13 cellular contexts compared by ENCODE assay signal in genomic region chr10:63553031-63553430, GRCh38. TPM values are rescaled to one million over a fixed set of nuclear protein-coding genes. Genes with fewer than 3 reads are reported as not detected.
DNase-seq lines count a peak whose midpoint lies in the region; ATAC-seq, FAIRE-seq and TF ChIP-seq lines count a peak whose summit lies in the region.
"Had no signal": no experiment of that assay in that cellular context is flagged by ENCODE, and none has a peak within 500 bp of the region (broad histone marks: within the 10 kb centered on the region; RNA-seq: fewer than 3 reads in every experiment).

No MANE protein-coding gene starts in this region.

- peaks cover 6% of the 10 kb centered on the region for H3K36me3 Mint-ChIP-seq in activated CD4-positive, alpha-beta T cell treated with anti-CD3 and anti-CD28 coated beads, Interleukin-2, amount 10 ng/mL, durations not matched to agents 7 days and 5 days (ENCODE audit: low read depth)

- no peaks in the 10 kb centered on the region for H3K9me3 Mint-ChIP-seq in activated CD4-positive, alpha-beta T cell treated with anti-CD3 and anti-CD28 coated beads, Interleukin-2, amount 10 ng/mL, durations not matched to agents 7 days and 5 days

- no peaks in the 10 kb centered on the region for H3K27me3 ChIP-seq in Peyer's patch
- no peaks in the 10 kb centered on the region for H3K27me3 ChIP-seq in stomach

- no peaks in the 10 kb centered on the region for H3K27me3 Mint-ChIP-seq in activated CD4-positive, alpha-beta T cell treated with anti-CD3 and anti-CD28 coated beads, Interleukin-2, amount 10 ng/mL, durations not matched to agents 7 days and 5 days

- no peak overlapping the region for H3K4me3 Mint-ChIP-seq in activated CD4-positive, alpha-beta T cell treated with anti-CD3 and anti-CD28 coated beads, Interleukin-2, amount 10 ng/mL, durations not matched to agents 7 days and 5 days

- peaks cover 25% of the 10 kb centered on the region for H3K4me1 Mint-ChIP-seq in activated CD4-positive, alpha-beta T cell treated with anti-CD3 and anti-CD28 coated beads, Interleukin-2, amount 10 ng/mL, durations not matched to agents 7 days and 5 days

- H3K9me3 ChIP-seq in A549 (no peaks in the 10 kb centered on the region), Peyer's patch (no peaks in the 10 kb centered on the region), stomach (no peaks in the 10 kb centered on the region)

- TF ChIP-seq POLR2A in A549 (IDR thresholded peaks at IDR 0.05; ENCODE audit: low read length) = no peak
- no peak for TF ChIP-seq POLR2A in Peyer's patch (IDR thresholded peaks at IDR 0.05)
- no peak for TF ChIP-seq POLR2A in stomach (IDR thresholded peaks at IDR 0.05)

- TF ChIP-seq EP300 in A549 (IDR thresholded peaks at IDR 0.05) (no peak), stomach (IDR thresholded peaks at IDR 0.05) (no peak)

- peak in 1 of 2 experiments; percentile 61; a peak in 3 of 6 replicates for ATAC-seq in A549
- ATAC-seq: activated CD4-positive, CD25-positive, alpha-beta regulatory T cell treated with anti-CD3 and anti-CD28 coated beads, Interleukin-2, amount 50 U/mL, for 24 hours had no signal

- H3K36me3 ChIP-seq in Peyer's patch (no peaks in the 10 kb centered on the region), stomach (no peaks in the 10 kb centered on the region)

- in situ Hi-C loops in astrocyte of the cerebellum (cut with HindIII; ENCODE audit: low sequenced_read_pairs) = no loop called here

- POLR2A ChIA-PET in A549 (lab: Yijun Ruan, JAX) = no interaction called here
- POLR2A ChIA-PET in activated CD4-positive, alpha-beta T cell treated with anti-CD3 and anti-CD28 coated beads, Interleukin-2, amount 10 ng/mL, durations not matched to agents 7 days and 5 days (lab: Charles Lee) = no interaction called here

- peak in 1 of 2 experiments; percentile 40 for DNase-seq in A549 (ENCODE audit: low read depth in 1 of 2, low spot score in 1 of 2)
- peak; percentile 89 for DNase-seq in HCEC 1CT
- peak; percentile 61 for DNase-seq in astrocyte of the cerebellum (ENCODE audit: low read depth)
- DNase-seq in hepatic stellate cell (ENCODE audit: low spot score) = peak; percentile 63
- no peak for DNase-seq in Peyer's patch
- no peak for DNase-seq in stomach
- DNase-seq in GM10266 (ENCODE audit: extremely low spot score) = no peak
- DNase-seq in activated CD4-positive, alpha-beta T cell treated with anti-CD3 and anti-CD28 coated beads, Interleukin-2, amount 10 ng/mL, durations not matched to agents 7 days and 5 days = no peak
- DNase-seq: effector memory CD4-positive, alpha-beta T cell; NCI-H187 treated with DMSO at 0.1 percent for 48 hours; stimulated activated CD4-positive, alpha-beta T cell treated with anti-CD3 and anti-CD28 coated beads, Interleukin-4, amount 100 ng/mL, for 24 hours had no signal

- no peak for TF ChIP-seq RAD21 in A549 (conservative IDR thresholded peaks at IDR 0.05 in 1 of 2, IDR thresholded peaks at IDR 0.05 in 1 of 2)

- H3K4me3 ChIP-seq in A549 = no peak overlapping the region
- H3K4me3 ChIP-seq in astrocyte of the cerebellum (ENCODE audit: low read depth, low read length) = no peak overlapping the region
- H3K4me3 ChIP-seq in Peyer's patch = no peak overlapping the region
- H3K4me3 ChIP-seq in stomach = no peak overlapping the region

- 89% methylated on average over 4 of the region's 4 CpGs for WGBS in A549 (ENCODE audit: missing lambda C conversion rate)
- 85 to 94% (median 89%) methylated on average over 4 of the region's 4 CpGs for WGBS in stomach, 5 donors

- intact Hi-C loops in stomach (cut with DNase I; ENCODE audit: low total_unique reads) = no loop called here

- CTCF ChIA-PET in A549 (lab: Yijun Ruan, JAX) = no interaction called here
- CTCF ChIA-PET in activated CD4-positive, alpha-beta T cell treated with anti-CD3 and anti-CD28 coated beads, Interleukin-2, amount 10 ng/mL, durations not matched to agents 7 days and 5 days (lab: Charles Lee) = no interaction called here

- H3K27ac ChIP-seq in A549 (no peak overlapping the region), Peyer's patch (no peak overlapping the region), stomach (peak overlapping the region in 1 of 5 donors; percentile 4)

- no peak overlapping the region for H3K27ac Mint-ChIP-seq in activated CD4-positive, alpha-beta T cell treated with anti-CD3 and anti-CD28 coated beads, Interleukin-2, amount 10 ng/mL, durations not matched to agents 7 days and 5 days

- FAIRE-seq in A549 (lab: Jason Lieb, UNC) = no peak
- FAIRE-seq: RCC 7860 had no signal

- H3K4me2 ChIP-seq in A549 = peak overlapping the region; percentile 25; the same call in 2 of the 3 replicates

- TF ChIP-seq CTCF in A549 (IDR thresholded peaks at IDR 0.05) = no peak
- TF ChIP-seq CTCF in astrocyte of the cerebellum (IDR thresholded peaks at IDR 0.05; ENCODE audit: low read depth, low read length, missing control alignments) = no peak
- TF ChIP-seq CTCF in Peyer's patch (IDR thresholded peaks at IDR 0.05) = no peak
- TF ChIP-seq CTCF in stomach (IDR thresholded peaks at IDR 0.05) = no peak
- TF ChIP-seq CTCF in GM10266 (IDR thresholded peaks at IDR 0.05; ENCODE audit: control insufficient read depth, insufficient read depth, low read depth, missing control alignments) = no peak

- H3K4me1 ChIP-seq in A549 (peaks cover 24% of the 10 kb centered on the region), Peyer's patch (no peaks in the 10 kb centered on the region), stomach (peaks cover 0 to 43% (median 17%) of the 10 kb centered on the region in 4 donors)

TF ChIP-seq in A549, 52 proteins besides CTCF, POLR2A, EP300 and RAD21:
- TF ChIP-seq NFE2L2 (conservative IDR thresholded peaks at IDR 0.05; ENCODE audit: low read length) (no peak), BHLHE40 (IDR thresholded peaks at IDR 0.05; ENCODE audit: low read depth, low read length) (no peak), ZFP36 (IDR thresholded peaks at IDR 0.05; ENCODE audit: borderline replicate concordance, partially characterized antibody) (no peak), ESRRA (IDR thresholded peaks at IDR 0.05; ENCODE audit: borderline replicate concordance, low read length) (no peak), MAZ (IDR thresholded peaks at IDR 0.05; ENCODE audit: borderline replicate concordance, low read depth, low read length) (no peak), ELK1 (IDR thresholded peaks at IDR 0.05; ENCODE audit: low read depth, low read length) (no peak), FOSL2 (IDR thresholded peaks at IDR 0.05) (no peak), FOSL2 (CRISPR knock-in tag; IDR thresholded peaks at IDR 0.05) (no peak), ZSCAN20 (CRISPR knock-in tag; IDR thresholded peaks at IDR 0.05) (no peak), CEBPB (IDR thresholded peaks at IDR 0.05) (no peak), NPAS2 (CRISPR knock-in tag; IDR thresholded peaks at IDR 0.05; ENCODE audit: borderline replicate concordance) (no peak), BCL3 (IDR thresholded peaks at IDR 0.05) (no peak)

RNA-seq across cellular contexts. Expression of gene REEP3, which starts 31.8 kb away (rescaled TPM):
- polyA plus RNA-seq in A549 (2011; rRNA removed) (26.3 and 35.8 TPM in 2 replicates), A549 (2017; fragmentation: RNase III; extraction: RNeasy Plus Mini Kit Qiagen cat#74134 plus additional on column Dnase treatment) (16.1 to 19.6 TPM (median 17.9 TPM) in 3 replicates), stomach (10 to 100 TPM in 1 of 3 donors, 1 to 10 TPM in 2; 7.3 to 11.3 (median 7.4) TPM)
- 8.0 and 9.3 TPM in 2 replicates for polyA plus RNA-seq in A549 (2012; cell fraction: cytosol; rRNA removed)
- polyA plus RNA-seq in A549 (2012; cell fraction: nucleus; rRNA removed) = 2.8 and 4.4 TPM in 2 replicates
- polyA minus RNA-seq in A549 (2011; rRNA and poly(A)+ RNA removed) = 12.1 and 12.5 TPM in 2 replicates
- total RNA-seq in Peyer's patch (10 to 100 TPM; 11.6 to 67.1 (median 44.0) TPM), stomach (10 to 100 TPM; 17.1 to 90.4 (median 64.1) TPM)
- total RNA-seq in activated CD4-positive, alpha-beta T cell treated with anti-CD3 and anti-CD28 coated beads, Interleukin-2, amount 10 ng/mL, durations not matched to agents 7 days and 5 days = 10 to 100 TPM; 20.0 to 27.8 TPM

Comparison
In these comparisons a context has a peak if more than half of its experiments do, and no peak if none do; other contexts are left out.
1. DNase-seq: peak in HCEC 1CT (single experiment), astrocyte of the cerebellum (single experiment) and hepatic stellate cell (single experiment); none in Peyer's patch (0 of 3), stomach (single experiment), GM10266 (single experiment) and activated CD4-positive, alpha-beta T cell treated with anti-CD3 and anti-CD28 coated beads, Interleukin-2, amount 10 ng/mL, durations not matched to agents 7 days and 5 days (single experiment).